In genomic region chr18:48318481-48318880, GRCh38 we compare ENCODE assay signal across 13 cellular contexts.
"Had no signal": no experiment of that assay in that cellular context is flagged by ENCODE, and none has a peak within 500 bp of the region (broad histone marks: within the 10 kb centered on the region; RNA-seq: fewer than 3 reads in every experiment).

No MANE protein-coding gene starts in this region.

- H3K4me1 ChIP-seq: sigmoid colon had no signal

- H3K36me3 ChIP-seq: sigmoid colon, thoracic aorta had no signal

- H3K9me3 ChIP-seq: sigmoid colon, thoracic aorta had no signal

- H3K4me3 ChIP-seq: sigmoid colon, thoracic aorta had no signal

- H3K4me3 Mint-ChIP-seq: activated B cell treated with CpG ODN at 0.5 μM for 24 hours; activated CD4-positive, alpha-beta T cell treated with anti-CD3 and anti-CD28 coated beads, Interleukin-2, amount 10 ng/mL, durations not matched to agents 24 days and 14 days; activated CD8-positive, alpha-beta T cell treated with anti-CD3 and anti-CD28 coated beads, Interleukin-2, amount 10 ng/mL, durations not matched to agents 7 days and 5 days; nephron progenitor cell had no signal

- H3K27ac ChIP-seq: sigmoid colon, thoracic aorta had no signal

- H3K4me1 Mint-ChIP-seq: activated B cell treated with CpG ODN at 0.5 μM for 24 hours; activated CD4-positive, alpha-beta T cell treated with anti-CD3 and anti-CD28 coated beads, Interleukin-2, amount 10 ng/mL, durations not matched to agents 24 days and 14 days had no signal

- H3K36me3 Mint-ChIP-seq: activated naive CD4-positive, alpha-beta T cell treated with anti-CD3 and anti-CD28 coated beads, Interleukin-2, amount 50 U/mL, for 72 hours had no signal

- DNase-seq: activated B cell treated with CpG ODN at 0.5 μM for 24 hours; activated CD4-positive, alpha-beta T cell treated with anti-CD3 and anti-CD28 coated beads, Interleukin-2, amount 10 ng/mL, durations not matched to agents 24 days and 14 days; activated CD8-positive, alpha-beta memory T cell treated with anti-CD3 and anti-CD28 coated beads, Interleukin-2, amount 50 U/mL, for 4 hours; activated CD8-positive, alpha-beta T cell treated with anti-CD3 and anti-CD28 coated beads, Interleukin-2, amount 10 ng/mL, durations not matched to agents 7 days and 5 days; activated T-cell treated with anti-CD3 and anti-CD28 coated beads, Interleukin-2, amount 50 U/mL, for 48 hours; caudate nucleus; hippocampal formation; nephron progenitor cell; sigmoid colon; stimulated activated CD4-positive, alpha-beta T cell treated with anti-CD3 and anti-CD28 coated beads, Interleukin-1b, Interleukin-23, amount 100 ng/mL, for 48 hours; T-helper 2 cell had no signal

- H3K9me3 Mint-ChIP-seq: activated B cell treated with CpG ODN at 0.5 μM for 24 hours; activated CD4-positive, alpha-beta T cell treated with anti-CD3 and anti-CD28 coated beads, Interleukin-2, amount 10 ng/mL, durations not matched to agents 24 days and 14 days; activated naive CD4-positive, alpha-beta T cell treated with anti-CD3 and anti-CD28 coated beads, Interleukin-2, amount 50 U/mL, for 72 hours; nephron progenitor cell had no signal

- H3K27ac Mint-ChIP-seq: activated B cell treated with CpG ODN at 0.5 μM for 24 hours; activated CD4-positive, alpha-beta T cell treated with anti-CD3 and anti-CD28 coated beads, Interleukin-2, amount 10 ng/mL, durations not matched to agents 24 days and 14 days; activated CD8-positive, alpha-beta T cell treated with anti-CD3 and anti-CD28 coated beads, Interleukin-2, amount 10 ng/mL, durations not matched to agents 7 days and 5 days; activated naive CD4-positive, alpha-beta T cell treated with anti-CD3 and anti-CD28 coated beads, Interleukin-2, amount 50 U/mL, for 72 hours; nephron progenitor cell had no signal
